1 cellular context compared by ENCODE assay signal in genomic region chr19:18649371-18650047, GRCh38.
TF ChIP-seq lines count a peak whose summit lies in the region.

No MANE protein-coding gene starts in this region.

TF ChIP-seq in SK-N-SH treated with all-trans-retinoic acid at 6 μM for 48 hours, 23 proteins besides CTCF, POLR2A, EP300 and RAD21 (continued from another document):
- no peak for TF ChIP-seq PATZ1 (CRISPR knock-in tag; IDR thresholded peaks at IDR 0.05; ENCODE audit: borderline replicate concordance)
- TF ChIP-seq RARB (CRISPR knock-in tag; IDR thresholded peaks at IDR 0.05), result no peak
